Comparison of ENCODE assay signal across 8 cellular contexts in the genomic region with DNA sequence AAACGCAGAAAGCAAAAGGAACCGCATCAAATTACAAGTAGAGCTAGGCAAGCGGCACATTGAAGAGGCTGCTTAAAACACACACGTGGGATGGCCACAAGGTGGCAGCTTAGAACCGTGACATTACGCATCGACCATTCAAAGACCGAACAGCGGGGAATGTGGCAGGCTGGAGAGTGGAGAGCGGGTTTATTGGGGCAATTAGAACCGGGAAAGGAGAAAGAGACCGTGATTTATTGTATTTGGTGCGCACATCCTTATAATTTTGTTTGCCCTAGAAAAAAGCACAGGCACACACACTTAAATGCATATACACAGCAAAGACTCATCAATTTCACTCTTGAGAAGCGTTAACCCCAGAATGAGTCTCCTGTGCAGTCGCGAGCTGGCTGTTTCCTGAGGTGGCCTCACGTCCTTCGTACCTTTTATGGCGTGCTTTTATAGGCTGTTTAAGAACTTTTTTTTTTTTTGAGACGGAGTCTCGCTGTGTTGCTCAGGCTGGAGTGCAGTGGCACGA. TPM values are rescaled to one million over a fixed set of nuclear protein-coding genes. Genes with fewer than 3 reads are reported as not detected.
DNase-seq lines count a peak whose midpoint lies in the region; ATAC-seq and TF ChIP-seq lines count a peak whose summit lies in the region.

No MANE protein-coding gene starts in this region.

- peak; percentile 75 to 86 (median 76) for TF ChIP-seq CTCF in HCT116 (IDR thresholded peaks at IDR 0.05 in 2 of 3, conservative IDR thresholded peaks at IDR 0.05 in 1 of 3; ENCODE audit: borderline replicate concordance in 1 of 3, insufficient read depth in 1 of 3, low read depth in 2 of 3, low read length in 2 of 3)
- TF ChIP-seq CTCF in foreskin fibroblast (IDR thresholded peaks at IDR 0.05; ENCODE audit: low read depth, low read length), result peak; percentile 77
- TF ChIP-seq CTCF in omental fat pad (IDR thresholded peaks at IDR 0.05), result peak in 2 of 3 donors; percentile 67 to 69
- peak; percentile 79 to 89 (median 83) for TF ChIP-seq CTCF in testis (IDR thresholded peaks at IDR 0.05)

- H2AFZ ChIP-seq in HCT116 (ENCODE audit: low read depth, low read length, poor library complexity, severe bottlenecking), result peak overlapping the region; percentile 86

- RAD21 ChIA-PET in HCT116 (lab: Charles Lee; ENCODE audit: low non-redundant PET in 1 of 2, low total read pairs in 2 of 2, uncharacterized antibody in 2 of 2, unreplicated experiment in 2 of 2), result interaction anchor here (0.5 to 1.7 kb wide), 10 partner anchors 114 to 602 kb away, joined by 3 to 13 read pairs (median 4); partner anchors contain the start of gene GAREM1 (in 2 of the 2)

- no peaks in the 10 kb centered on the region for H3K79me2 ChIP-seq in HCT116 (ENCODE audit: insufficient read depth, low read length)

- CTCF ChIA-PET in HCT116 (lab: Charles Lee), result interaction anchor here (0.6 to 4.1 kb wide), 16 partner anchors 8 to 602 kb away, joined by 3 to 87 read pairs (median 5); partner anchors contain the start of gene GAREM1

- H3K9ac ChIP-seq in HCT116 (ENCODE audit: low read length), result no peak overlapping the region

- intact Hi-C loops in HCT116 (cut with micrococcal nuclease) (loop anchor here (1.0 to 10.0 kb wide), 4 partner anchors 114 to 777 kb away; partner anchors contain the start of gene GAREM1), testis (cut with DNase I; ENCODE audit: low total_unique reads) (loop anchor here (5.0 kb wide), 1 partner anchor 394 kb away; no protein-coding TSS in a partner anchor)

- H3K4me3 ChIP-seq in HCT116 (replicated peaks in 1 of 2; ENCODE audit: low read depth in 1 of 2, low read length in 2 of 2) (0 out of 4 replicates have a peak overlapping the region, but pooled peaks of 1 of the 2 experiments have one; percentile 20), foreskin fibroblast (ENCODE audit: low read depth in 1 of 2, low read length in 2 of 2) (peak overlapping the region; percentile 9 to 35), testis (peak overlapping the region in 1 of 2 donors; percentile 7)

- peak overlapping the region; percentile 67 for H3K4me2 ChIP-seq in HCT116 (ENCODE audit: low read length)

- WGBS in testis, 2 donors, result 1% methylated on average over 22 of the region's 22 CpGs

- DNase-seq in GF-D8 (lab: John Stamatoyannopoulos, UW) (peak; percentile 62), HCT116 (ENCODE audit: low read depth, low spot score) (peak; percentile 85), M059J (ENCODE audit: low read depth) (peak; percentile 83), SHP77 (lab: John Stamatoyannopoulos, UW) (peak; percentile 91 to 92), foreskin fibroblast (peak; percentile 82 to 95), omental fat pad (ENCODE audit: low spot score) (peak; percentile 51), testis (peak; percentile 90)
- DNase-seq in activated effector memory CD4-positive, alpha-beta T cell treated with Interleukin-2 at 50 U/mL for 16 hours, result peak; percentile 43

- no peak overlapping the region for H3K27ac ChIP-seq in HCT116 (ENCODE audit: low read depth, low read length)
- H3K27ac ChIP-seq in testis, result no peak overlapping the region

- H3K9me3 ChIP-seq in HCT116 (ENCODE audit: control insufficient read depth in 1 of 2, insufficient read depth in 1 of 2, low read depth in 1 of 2, low read length in 2 of 2), result no peaks in the 10 kb centered on the region
- no peaks in the 10 kb centered on the region for H3K9me3 ChIP-seq in testis

- ATAC-seq in HCT116 (peak; percentile 98), omental fat pad (ENCODE audit: low FRiP score) (peak; percentile 94)

- H3K4me1 ChIP-seq in HCT116 (ENCODE audit: control insufficient read depth in 1 of 2, insufficient read depth in 2 of 2, low read length in 2 of 2) (peaks cover 4 to 16% of the 10 kb centered on the region in 2 experiments; a peak in 3 of 4 replicates), testis (no peaks in the 10 kb centered on the region)

- BruUV-seq in HCT116 (replicated peaks; lab: Mats Ljungman, UMichigan), result no TSS peak

- no peaks in the 10 kb centered on the region for H3K36me3 ChIP-seq in HCT116 (ENCODE audit: control insufficient read depth in 1 of 2, insufficient read depth in 2 of 2, low read length in 2 of 2)
- no peaks in the 10 kb centered on the region for H3K36me3 ChIP-seq in testis (ENCODE audit: low read depth, missing control alignments)

- H3K27me3 ChIP-seq in HCT116 (ENCODE audit: insufficient read depth, low read length) (no peaks in the 10 kb centered on the region), testis (no peaks in the 10 kb centered on the region)

- peak; percentile 94 for TF ChIP-seq RAD21 in HCT116 (IDR thresholded peaks at IDR 0.05; ENCODE audit: low read depth)

- POLR2A ChIA-PET in HCT116 (lab: Charles Lee), result interaction anchor here (0.7 kb wide), 1 partner anchor 394 kb away, joined by 3 read pairs; no protein-coding TSS in a partner anchor

- no peaks in the 10 kb centered on the region for H4K20me1 ChIP-seq in HCT116 (ENCODE audit: insufficient read depth)

- no peaks in the 10 kb centered on the region for H3K9me2 ChIP-seq in HCT116 (ENCODE audit: insufficient read depth)

- no peak for TF ChIP-seq POLR2A in HCT116 (IDR thresholded peaks at IDR 0.05; ENCODE audit: borderline replicate concordance, extremely low read depth, insufficient read depth, insufficient read length)
- no peak for TF ChIP-seq POLR2A in testis (IDR thresholded peaks at IDR 0.05)

TF ChIP-seq in HCT116, 20 proteins besides CTCF, POLR2A, EP300 and RAD21:
- TF ChIP-seq POLR2AphosphoS5 (IDR thresholded peaks at IDR 0.05; ENCODE audit: low read depth, low read length) (no peak), FOSL1 (IDR thresholded peaks at IDR 0.05; ENCODE audit: low read depth) (no peak), SRF (IDR thresholded peaks at IDR 0.05; ENCODE audit: low read depth) (no peak), TCF7L2 (IDR thresholded peaks at IDR 0.05; ENCODE audit: borderline replicate concordance, extremely low read depth, insufficient read depth, insufficient read length) (peak; percentile 41)
- TF ChIP-seq, protein P1, sequence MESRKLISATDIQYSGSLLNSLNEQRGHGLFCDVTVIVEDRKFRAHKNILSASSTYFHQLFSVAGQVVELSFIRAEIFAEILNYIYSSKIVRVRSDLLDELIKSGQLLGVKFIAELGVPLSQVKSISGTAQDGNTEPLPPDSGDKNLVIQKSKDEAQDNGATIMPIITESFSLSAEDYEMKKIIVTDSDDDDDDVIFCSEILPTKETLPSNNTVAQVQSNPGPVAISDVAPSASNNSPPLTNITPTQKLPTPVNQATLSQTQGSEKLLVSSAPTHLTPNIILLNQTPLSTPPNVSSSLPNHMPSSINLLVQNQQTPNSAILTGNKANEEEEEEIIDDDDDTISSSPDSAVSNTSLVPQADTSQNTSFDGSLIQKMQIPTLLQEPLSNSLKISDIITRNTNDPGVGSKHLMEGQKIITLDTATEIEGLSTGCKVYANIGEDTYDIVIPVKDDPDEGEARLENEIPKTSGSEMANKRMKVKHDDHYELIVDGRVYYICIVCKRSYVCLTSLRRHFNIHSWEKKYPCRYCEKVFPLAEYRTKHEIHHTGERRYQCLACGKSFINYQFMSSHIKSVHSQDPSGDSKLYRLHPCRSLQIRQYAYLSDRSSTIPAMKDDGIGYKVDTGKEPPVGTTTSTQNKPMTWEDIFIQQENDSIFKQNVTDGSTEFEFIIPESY (IDR thresholded peaks at IDR 0.05; ENCODE audit: extremely low read depth, insufficient replicate concordance, low read length), result no peak
TF ChIP-seq in HCT116: peak in this region for 1.

RNA-seq across cellular contexts. Expression of gene MEP1B, which starts 31.7 kb away (rescaled TPM):
- not detected for total RNA-seq in HCT116 (2021; ENCODE audit: unreplicated experiment)
- not detected in 2 replicates for polyA plus RNA-seq in HCT116 (2012)
- not detected in 2 replicates for total RNA-seq in M059J (2014; rRNA removed; shearing (Covaris generic))
- under 1 TPM in 1 of 4 donors, not detected in 3; 0.32 TPM for total RNA-seq in omental fat pad
- under 1 TPM; 0.19 to 0.39 TPM for total RNA-seq in testis
- 0.78 TPM for polyA plus RNA-seq in testis (ENCODE audit: insufficient read depth, low read depth, low replicate concordance)
